ENCODE assay signal across 15 cellular contexts in genomic region chr6:105851586-105851985, GRCh38.
DNase-seq lines count a peak whose midpoint lies in the region; ATAC-seq and TF ChIP-seq lines count a peak whose summit lies in the region.
"Had no signal": no experiment of that assay in that cellular context is flagged by ENCODE, and none has a peak within 500 bp of the region (broad histone marks: within the 10 kb centered on the region; RNA-seq: fewer than 3 reads in every experiment).

No MANE protein-coding gene starts in this region.

- no peak overlapping the region for H3K4me2 ChIP-seq in SK-N-SH
- H3K4me2 ChIP-seq in fibroblast of lung (ENCODE audit: extremely low read depth, insufficient read depth, low read length): peak overlapping the region; percentile 45

- no peaks in the 10 kb centered on the region for H3K9me2 ChIP-seq in SK-N-SH

- no peaks in the 10 kb centered on the region for H3F3A ChIP-seq in SK-N-SH (replicated peaks; ENCODE audit: insufficient read depth)

- H3K27me3 ChIP-seq in SK-N-SH (ENCODE audit: insufficient read depth): no peaks in the 10 kb centered on the region
- no peaks in the 10 kb centered on the region for H3K27me3 ChIP-seq in fibroblast of lung (ENCODE audit: control insufficient read depth, insufficient read depth, low read length)
- no peaks in the 10 kb centered on the region for H3K27me3 ChIP-seq in SJCRH30
- H3K27me3 ChIP-seq: BE2C had no signal

- H3K9ac ChIP-seq in SK-N-SH (no peak overlapping the region), fibroblast of lung (ENCODE audit: insufficient read depth, low read length) (no peak overlapping the region)

- DNase-seq in AG20443 (ENCODE audit: low spot score) (peak; percentile 16), SK-N-SH (no peak), fibroblast of lung (ENCODE audit: low read depth in 2 of 2) (no peak), retina (peak; percentile 57), SJCRH30 (no peak), NCI-H1105 treated with DMSO at 0.1 percent for 48 hours (lab: John Stamatoyannopoulos, UW) (no peak), T-helper 17 cell (no peak)
- no peak for DNase-seq in activated T-cell treated with anti-CD3 and anti-CD28 coated beads, Interleukin-2, amount 50 U/mL, for 48 hours
- DNase-seq: ACHN; BE2C; CD4-positive, alpha-beta memory T cell; DMS79 had no signal

- TF ChIP-seq EP300 in SK-N-SH (IDR thresholded peaks at IDR 0.05; ENCODE audit: borderline replicate concordance in 1 of 2, low read depth in 1 of 2, low read length in 1 of 2): no peak

- TF ChIP-seq CTCF in SK-N-SH (IDR thresholded peaks at IDR 0.05) (no peak), fibroblast of lung (conservative IDR thresholded peaks at IDR 0.05 in 1 of 2, IDR thresholded peaks at IDR 0.05 in 1 of 2; ENCODE audit: low read depth in 1 of 2, low read length in 2 of 2) (no peak)

- H2AFZ ChIP-seq in SK-N-SH (ENCODE audit: low read depth): peak overlapping the region; percentile 79
- H2AFZ ChIP-seq in fibroblast of lung (ENCODE audit: low read length): no peak overlapping the region

- H3K36me3 Mint-ChIP-seq in T-helper 17 cell (ENCODE audit: low read depth): no peaks in the 10 kb centered on the region
- H3K36me3 Mint-ChIP-seq: CD4-positive, alpha-beta memory T cell had no signal

- H3K4me3 Mint-ChIP-seq in T-helper 17 cell: no peak overlapping the region
- H3K4me3 Mint-ChIP-seq: CD4-positive, alpha-beta memory T cell had no signal

- no peaks in the 10 kb centered on the region for H3K79me2 ChIP-seq in SK-N-SH (ENCODE audit: insufficient read depth)
- no peaks in the 10 kb centered on the region for H3K79me2 ChIP-seq in fibroblast of lung (ENCODE audit: control insufficient read depth, insufficient read depth, low read length)

- H4K20me1 ChIP-seq in SK-N-SH (ENCODE audit: insufficient read depth): no peaks in the 10 kb centered on the region
- no peaks in the 10 kb centered on the region for H4K20me1 ChIP-seq in fibroblast of lung (ENCODE audit: control insufficient read depth, extremely low read depth, insufficient read depth, low read length)

- 52% methylated on average over 4 of the region's 4 CpGs for WGBS in SK-N-SH (ENCODE audit: low lambda C conversion rate)

- H3K4me1 ChIP-seq in SK-N-SH (ENCODE audit: control insufficient read depth in 1 of 2, insufficient read depth in 2 of 2, low read depth in 1 of 2, low read length in 1 of 2) (peaks cover 2 to 15% of the 10 kb centered on the region in 2 experiments; a peak in 2 of 4 replicates), fibroblast of lung (ENCODE audit: control insufficient read depth, extremely low read depth, insufficient read depth, low read length) (peaks cover 6% of the 10 kb centered on the region), SJCRH30 (no peaks in the 10 kb centered on the region)
- H3K4me1 ChIP-seq: BE2C had no signal

- H3K4me1 Mint-ChIP-seq in T-helper 17 cell: peaks cover 3% of the 10 kb centered on the region
- H3K4me1 Mint-ChIP-seq: CD4-positive, alpha-beta memory T cell had no signal

- no peak overlapping the region for H3K27ac Mint-ChIP-seq in T-helper 17 cell
- H3K27ac Mint-ChIP-seq: CD4-positive, alpha-beta memory T cell had no signal

- ATAC-seq in T-helper 17 cell: no peak
- ATAC-seq: HCT116, HepG2 had no signal

- CTCF ChIA-PET in SK-N-SH (lab: Yijun Ruan, JAX): no interaction called here

- POLR2A ChIA-PET in SK-N-SH (lab: Yijun Ruan, JAX): no interaction called here

- no peak for TF ChIP-seq RAD21 in SK-N-SH (IDR thresholded peaks at IDR 0.05; ENCODE audit: low read length)

- H3K9me3 ChIP-seq in SK-N-SH (no peaks in the 10 kb centered on the region), fibroblast of lung (ENCODE audit: control insufficient read depth, insufficient read depth, low read depth, low read length) (no peaks in the 10 kb centered on the region), SJCRH30 (replicated peaks) (no peaks in the 10 kb centered on the region), T-helper 17 cell (ENCODE audit: control insufficient read depth, low read length, poor library complexity, severe bottlenecking) (no peaks in the 10 kb centered on the region)
- H3K9me3 ChIP-seq: BE2C had no signal

- peaks cover 7% of the 10 kb centered on the region for H3K27me3 Mint-ChIP-seq in T-helper 17 cell

- H3K4me3 ChIP-seq in SK-N-SH (ENCODE audit: low read depth in 2 of 2, low read length in 1 of 2): no peak overlapping the region
- H3K4me3 ChIP-seq in fibroblast of lung (replicated peaks in 1 of 4; ENCODE audit: control extremely low read depth in 1 of 4, insufficient read depth in 1 of 4, low read depth in 3 of 4, low read length in 4 of 4): no peak overlapping the region
- no peak overlapping the region for H3K4me3 ChIP-seq in SJCRH30

- H3K27ac ChIP-seq in SK-N-SH (ENCODE audit: low read depth in 2 of 2, low read length in 1 of 2) (no peak overlapping the region; a peak in 1 of 4 replicates), fibroblast of lung (ENCODE audit: insufficient read depth, low read length) (no peak overlapping the region), SJCRH30 (no peak overlapping the region)
- H3K27ac ChIP-seq: C4-2B had no signal

- no peaks in the 10 kb centered on the region for H3K36me3 ChIP-seq in SK-N-SH (replicated peaks in 1 of 2; ENCODE audit: control insufficient read depth in 1 of 2, insufficient read depth in 2 of 2, low read length in 1 of 2)
- no peaks in the 10 kb centered on the region for H3K36me3 ChIP-seq in fibroblast of lung (ENCODE audit: control insufficient read depth, insufficient read depth, low read length)
- no peaks in the 10 kb centered on the region for H3K36me3 ChIP-seq in SJCRH30
- H3K36me3 ChIP-seq: BE2C had no signal

TF ChIP-seq in SK-N-SH, 30 proteins besides CTCF, POLR2A, EP300 and RAD21:
- TF ChIP-seq TEAD4 (IDR thresholded peaks at IDR 0.05; ENCODE audit: borderline replicate concordance, insufficient read depth) (no peak), GATA2 (CRISPR knock-in tag; IDR thresholded peaks at IDR 0.05) (no peak), MEF2A (IDR thresholded peaks at IDR 0.05; ENCODE audit: borderline replicate concordance, low read depth) (no peak)

Comparison
In these comparisons a context has a peak if more than half of its experiments do, and no peak if none do; other contexts are left out.
1. DNase-seq: peak in AG20443 (single experiment) and retina (single experiment); none in SK-N-SH (single experiment), fibroblast of lung (0 of 2), SJCRH30 (0 of 2), NCI-H1105 treated with DMSO at 0.1 percent for 48 hours (single experiment), T-helper 17 cell (0 of 3) and activated T-cell treated with anti-CD3 and anti-CD28 coated beads, Interleukin-2, amount 50 U/mL, for 48 hours (0 of 2).